14 cellular contexts compared by ENCODE assay signal in the genomic region with DNA sequence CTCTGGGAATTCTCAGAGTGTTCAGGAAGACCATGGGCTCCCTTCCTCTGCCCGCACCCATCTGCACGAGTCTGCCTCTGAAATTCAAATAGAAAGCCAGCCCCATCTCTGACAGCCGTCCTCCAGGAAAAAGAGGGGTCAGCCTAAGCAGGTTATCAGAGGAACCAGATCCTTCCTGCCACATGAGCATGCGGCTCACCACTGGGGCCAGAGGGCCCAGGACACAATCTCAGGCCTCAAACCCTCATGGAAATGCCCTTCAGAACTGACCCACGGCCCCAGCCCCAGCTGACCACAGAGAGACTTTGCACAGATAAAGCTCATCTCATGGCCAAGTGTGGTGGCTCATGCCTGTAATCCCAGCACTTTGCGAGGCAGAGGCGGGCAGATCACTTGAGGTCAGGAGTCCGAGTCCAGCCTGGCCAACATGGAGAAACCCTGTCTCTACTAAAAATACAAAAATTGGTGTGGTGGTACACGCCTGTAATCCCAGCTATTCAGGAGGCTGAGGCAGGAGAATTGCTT. TPM values are rescaled to one million over a fixed set of nuclear protein-coding genes. Genes with fewer than 3 reads are reported as not detected.
DNase-seq lines count a peak whose midpoint lies in the region; TF ChIP-seq lines count a peak whose summit lies in the region.
"Had no signal": no experiment of that assay in that cellular context is flagged by ENCODE, and none has a peak within 500 bp of the region (broad histone marks: within the 10 kb centered on the region; RNA-seq: fewer than 3 reads in every experiment).

No MANE protein-coding gene starts in this region.

- H3K27ac ChIP-seq in BLaER1 (no peak overlapping the region), adrenal gland (peak overlapping the region; percentile 22 to 77 (median 52)), right atrium auricular region (peak overlapping the region; percentile 67 to 72), trophoblast cell (ENCODE audit: low read depth, low read length) (no peak overlapping the region), brain microvascular endothelial cell (no peak overlapping the region)

- H3K23ac ChIP-seq in trophoblast cell (ENCODE audit: low read length), result no peak overlapping the region

- peaks cover 36% of the 10 kb centered on the region for H3K79me2 ChIP-seq in trophoblast cell (ENCODE audit: control insufficient read depth, insufficient read depth, low read length, poor library complexity)

- H4K91ac ChIP-seq in trophoblast cell (ENCODE audit: low read depth, low read length), result no peak overlapping the region

- H4K20me1 ChIP-seq in BLaER1, result peaks cover 69% of the 10 kb centered on the region

- TF ChIP-seq CTCF in adrenal gland (IDR thresholded peaks at IDR 0.05) (no peak), right atrium auricular region (IDR thresholded peaks at IDR 0.05) (no peak), brain microvascular endothelial cell (IDR thresholded peaks at IDR 0.05; ENCODE audit: low read depth, low read length, missing control alignments) (no peak)

- H3K4me1 ChIP-seq in BLaER1, result peaks cover 52% of the 10 kb centered on the region
- peaks cover 43 to 81% of the 10 kb centered on the region in 2 donors for H3K4me1 ChIP-seq in adrenal gland (replicated peaks in 1 of 2)
- H3K4me1 ChIP-seq in right atrium auricular region, result peaks cover 0 to 94% of the 10 kb centered on the region in 2 donors
- peaks cover 21 to 33% of the 10 kb centered on the region in 2 experiments for H3K4me1 ChIP-seq in trophoblast cell (ENCODE audit: control insufficient read depth in 1 of 2, insufficient read depth in 2 of 2, low read length in 2 of 2)

- 0 out of 2 replicates have a peak overlapping the region, but pooled peaks have one; percentile 11 for H3K4me2 ChIP-seq in BLaER1
- no peak overlapping the region for H3K4me2 ChIP-seq in trophoblast cell (ENCODE audit: low read length)
- H3K4me2 ChIP-seq: A549, SK-N-SH had no signal

- H3K9me3 ChIP-seq in BLaER1 (no peaks in the 10 kb centered on the region), adrenal gland (replicated peaks in 1 of 3) (no peaks in the 10 kb centered on the region), right atrium auricular region (no peaks in the 10 kb centered on the region), trophoblast cell (ENCODE audit: insufficient read depth, low read depth, low read length) (peaks cover 2% of the 10 kb centered on the region)
- H3K9me3 ChIP-seq: A549, mucosa of descending colon, SK-N-SH had no signal

- H3K4me3 ChIP-seq in BLaER1, result no peak overlapping the region
- H3K4me3 ChIP-seq in adrenal gland, result no peak overlapping the region
- no peak overlapping the region for H3K4me3 ChIP-seq in right atrium auricular region
- no peak overlapping the region for H3K4me3 ChIP-seq in trophoblast cell (ENCODE audit: low read depth, low read length)
- H3K4me3 ChIP-seq in brain microvascular endothelial cell (ENCODE audit: low read depth, low read length), result no peak overlapping the region
- H3K4me3 ChIP-seq: A549, mucosa of descending colon had no signal

- no peak overlapping the region for H2AK5ac ChIP-seq in trophoblast cell (ENCODE audit: low read length)

- H3K14ac ChIP-seq in trophoblast cell (ENCODE audit: low read length), result no peak overlapping the region

- in situ Hi-C loops in brain microvascular endothelial cell (cut with HindIII; ENCODE audit: low pct_ligation_motif_present, low sequenced_read_pairs), result no loop called here

- peak overlapping the region; percentile 25 for H3K4ac ChIP-seq in trophoblast cell (ENCODE audit: low read depth, low read length)

- intact Hi-C loops in adrenal gland (cut with DNase I), result no loop called here

- H3K36me3 ChIP-seq in BLaER1, result no peaks in the 10 kb centered on the region
- no peaks in the 10 kb centered on the region for H3K36me3 ChIP-seq in adrenal gland (replicated peaks in 1 of 2)
- H3K36me3 ChIP-seq in right atrium auricular region, result no peaks in the 10 kb centered on the region
- peaks cover 6 to 11% of the 10 kb centered on the region in 2 experiments for H3K36me3 ChIP-seq in trophoblast cell (ENCODE audit: control insufficient read depth in 1 of 2, insufficient read depth in 2 of 2, low read length in 2 of 2)
- peaks cover 2% of the 10 kb centered on the region for H3K36me3 ChIP-seq in brain microvascular endothelial cell (replicated peaks)

- H2BK120ac ChIP-seq in trophoblast cell (ENCODE audit: insufficient read depth, low read length, poor library complexity), result no peak overlapping the region

- no peak overlapping the region for H4K8ac ChIP-seq in trophoblast cell (ENCODE audit: low read depth, low read length)

- no peak overlapping the region for H4K12ac ChIP-seq in trophoblast cell (ENCODE audit: low read depth, low read length)

- H3K79me1 ChIP-seq in trophoblast cell (ENCODE audit: low read length), result peaks cover 2% of the 10 kb centered on the region

- H3K18ac ChIP-seq in trophoblast cell (ENCODE audit: low read length), result no peak overlapping the region

- H2BK5ac ChIP-seq in trophoblast cell (ENCODE audit: low read depth, low read length, poor library complexity), result no peak overlapping the region

- no peak overlapping the region for H2BK12ac ChIP-seq in trophoblast cell (ENCODE audit: low read length)

- DNase-seq in adrenal gland (peak in 2 of 7 donors; percentile 61), right atrium auricular region (ENCODE audit: low spot score) (no peak), trophoblast cell (no peak), KG1 (lab: John Stamatoyannopoulos, UW) (no peak), D341Med (ENCODE audit: low spot score) (no peak), brain microvascular endothelial cell (no peak), middle frontal gyrus (ENCODE audit: extremely low spot score, low spot score) (no peak)
- DNase-seq: KBM-7, mucosa of descending colon, NCI-H1694 treated with DMSO at 0.1 percent for 48 hours, NCI-H774, SK-N-SH had no signal

- 40 to 52% (median 47%) methylated on average over 6 to 9 of the region's 9 CpGs for WGBS in adrenal gland, 4 donors
- WGBS in trophoblast cell (ENCODE audit: extremely low coverage, insufficient coverage, insufficient read length), result no CpG with 5 or more reads among the region's 9 CpGs

- no peak overlapping the region for H2AFZ ChIP-seq in trophoblast cell (ENCODE audit: insufficient read depth, low read length, poor library complexity)

- H3K27me3 ChIP-seq in BLaER1, result no peaks in the 10 kb centered on the region
- H3K27me3 ChIP-seq in adrenal gland, result no peaks in the 10 kb centered on the region
- H3K27me3 ChIP-seq in right atrium auricular region, result no peaks in the 10 kb centered on the region
- H3K27me3 ChIP-seq in trophoblast cell (ENCODE audit: insufficient read depth, low read length), result no peaks in the 10 kb centered on the region
- no peaks in the 10 kb centered on the region for H3K27me3 ChIP-seq in brain microvascular endothelial cell (replicated peaks)

- H3K9ac ChIP-seq in BLaER1, result no peak overlapping the region
- H3K9ac ChIP-seq in trophoblast cell (ENCODE audit: low read length), result no peak overlapping the region
- H3K9ac ChIP-seq: SK-N-SH had no signal

- no peak for TF ChIP-seq POLR2A in adrenal gland (IDR thresholded peaks at IDR 0.05)

RNA-seq across cellular contexts. Expression of a gene that starts 23.2 kb away (rescaled TPM):
- total RNA-seq in adrenal gland (100 to 1,000 TPM in 4 of 8 donors, 10 to 100 TPM in 4; 45.3 to 156 (median 85.7) TPM), right atrium auricular region (10 to 100 TPM; 34.7 to 76.7 TPM)
- polyA plus RNA-seq in adrenal gland, result 100 to 1,000 TPM in 2 of 3 donors, 10 to 100 TPM in 1; 79.9 to 142 (median 123) TPM
- 99.6 and 100 TPM in 2 replicates for polyA plus RNA-seq in trophoblast cell (2013)

RNA-seq across cellular contexts. Expression of a gene that starts 41.4 kb away (rescaled TPM):
- 1,000 to 10,000 TPM; 1,495 to 3,084 (median 1,728) TPM for total RNA-seq in adrenal gland
- polyA plus RNA-seq in adrenal gland, result 1,000 to 10,000 TPM; 1,257 to 2,060 (median 2,032) TPM
- total RNA-seq in right atrium auricular region, result 1,000 to 10,000 TPM in 1 of 2 donors, 100 to 1,000 TPM in 1; 846 to 1,862 TPM
- polyA plus RNA-seq in trophoblast cell (2013), result 2,531 and 2,584 TPM in 2 replicates

RNA-seq across cellular contexts. Expression of a gene that starts 47.8 kb away (rescaled TPM):
- total RNA-seq in adrenal gland (10 to 100 TPM; 42.4 to 98.5 (median 56.2) TPM), right atrium auricular region (10 to 100 TPM; 28.3 to 36.0 TPM)
- polyA plus RNA-seq in adrenal gland, result 10 to 100 TPM; 22.0 to 31.3 (median 25.3) TPM
- 41.3 and 42.4 TPM in 2 replicates for polyA plus RNA-seq in trophoblast cell (2013)

RNA-seq across cellular contexts. Expression of a gene that starts 49.4 kb away (rescaled TPM):
- total RNA-seq in adrenal gland (1,000 to 10,000 TPM in 4 of 8 donors, under 1 TPM in 4; under 0.01 to 8,354 (median 2,408) TPM), right atrium auricular region (not detected)
- polyA plus RNA-seq in adrenal gland, result not detected
- polyA plus RNA-seq in trophoblast cell (2013), result not detected in 2 replicates
- polyA plus RNA-seq: SK-N-SH had no signal

RNA-seq across cellular contexts. Expression of a gene that starts 50.7 kb away (rescaled TPM):
- total RNA-seq in adrenal gland (1,000 to 10,000 TPM in 4 of 8 donors, under 1 TPM in 3, not detected in 1; under 0.01 to 2,678 (median 1,544) TPM), right atrium auricular region (not detected)
- polyA plus RNA-seq in adrenal gland, result not detected
- polyA plus RNA-seq in trophoblast cell (2013), result not detected in 2 replicates
- polyA plus RNA-seq: A549, SK-N-SH had no signal

Comparison
In these comparisons a context has a peak if more than half of its experiments do, and no peak if none do; other contexts are left out.
1. H3K27ac ChIP-seq: peak in adrenal gland (5 of 5) and right atrium auricular region (2 of 2); none in BLaER1 (single experiment), trophoblast cell (single experiment) and brain microvascular endothelial cell (single experiment).